1 cellular context compared by ENCODE assay signal in the genomic region with DNA sequence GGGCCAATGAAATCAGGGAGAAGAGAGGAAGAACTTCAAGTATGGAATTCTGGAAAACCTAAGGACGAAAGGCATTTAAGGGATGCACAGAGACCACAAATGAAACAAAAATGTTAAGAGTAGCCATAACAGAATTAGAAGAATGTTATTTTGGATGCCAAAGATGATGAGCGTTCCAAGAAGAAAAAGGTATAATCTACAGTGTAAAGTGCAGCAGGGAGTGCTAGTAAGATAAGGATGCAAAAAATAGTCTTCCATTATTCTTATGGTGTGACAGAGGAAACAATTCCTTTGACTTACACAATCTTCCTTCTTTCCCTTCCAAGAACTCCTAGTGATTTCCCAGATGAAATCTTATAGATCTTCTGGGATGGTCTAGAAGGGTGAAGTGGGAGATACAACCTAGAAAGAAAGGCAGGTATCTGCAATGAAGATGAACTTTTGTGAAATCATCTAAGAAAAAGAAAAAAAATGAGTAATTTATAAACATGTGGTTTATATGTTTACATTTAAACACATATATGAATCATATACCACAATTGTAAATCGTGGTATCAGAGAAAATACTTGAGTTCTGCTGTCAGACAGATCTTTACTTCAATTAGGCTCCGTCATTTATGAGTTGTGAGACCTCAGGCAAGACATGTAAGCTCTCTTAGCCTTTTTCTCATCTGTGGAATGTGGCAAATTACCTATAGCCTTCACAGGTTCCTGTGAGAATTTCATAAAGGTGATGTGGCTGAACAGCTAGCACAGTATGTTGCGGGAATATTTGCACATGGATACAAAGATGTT.
TF ChIP-seq lines count a peak whose summit lies in the region.

No MANE protein-coding gene starts in this region.

TF ChIP-seq in IMR-90, 13 proteins besides CTCF, POLR2A, EP300 and RAD21:
- TF ChIP-seq BHLHE40 (IDR thresholded peaks at IDR 0.05; ENCODE audit: low read depth, low read length) (no peak), SMC3 (IDR thresholded peaks at IDR 0.05; ENCODE audit: low read depth, low read length) (no peak), FOS (IDR thresholded peaks at IDR 0.05; ENCODE audit: low read depth, low read length) (peak; percentile 53; the same call in 1 of the 2 replicates), MXI1 (IDR thresholded peaks at IDR 0.05; ENCODE audit: borderline replicate concordance, low read depth, low read length) (no peak), RCOR1 (IDR thresholded peaks at IDR 0.05; ENCODE audit: insufficient replicate concordance, low read length) (no peak)
- TF ChIP-seq, protein P1, sequence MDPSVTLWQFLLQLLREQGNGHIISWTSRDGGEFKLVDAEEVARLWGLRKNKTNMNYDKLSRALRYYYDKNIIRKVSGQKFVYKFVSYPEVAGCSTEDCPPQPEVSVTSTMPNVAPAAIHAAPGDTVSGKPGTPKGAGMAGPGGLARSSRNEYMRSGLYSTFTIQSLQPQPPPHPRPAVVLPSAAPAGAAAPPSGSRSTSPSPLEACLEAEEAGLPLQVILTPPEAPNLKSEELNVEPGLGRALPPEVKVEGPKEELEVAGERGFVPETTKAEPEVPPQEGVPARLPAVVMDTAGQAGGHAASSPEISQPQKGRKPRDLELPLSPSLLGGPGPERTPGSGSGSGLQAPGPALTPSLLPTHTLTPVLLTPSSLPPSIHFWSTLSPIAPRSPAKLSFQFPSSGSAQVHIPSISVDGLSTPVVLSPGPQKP (IDR thresholded peaks at IDR 0.05; ENCODE audit: borderline replicate concordance, low read depth, low read length), result no peak
- TF ChIP-seq, protein P2, sequence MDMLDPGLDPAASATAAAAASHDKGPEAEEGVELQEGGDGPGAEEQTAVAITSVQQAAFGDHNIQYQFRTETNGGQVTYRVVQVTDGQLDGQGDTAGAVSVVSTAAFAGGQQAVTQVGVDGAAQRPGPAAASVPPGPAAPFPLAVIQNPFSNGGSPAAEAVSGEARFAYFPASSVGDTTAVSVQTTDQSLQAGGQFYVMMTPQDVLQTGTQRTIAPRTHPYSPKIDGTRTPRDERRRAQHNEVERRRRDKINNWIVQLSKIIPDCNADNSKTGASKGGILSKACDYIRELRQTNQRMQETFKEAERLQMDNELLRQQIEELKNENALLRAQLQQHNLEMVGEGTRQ (IDR thresholded peaks at IDR 0.05; ENCODE audit: low read depth, low read length), result no peak
